ENCODE assay signal across 16 cellular contexts in the genomic region with DNA sequence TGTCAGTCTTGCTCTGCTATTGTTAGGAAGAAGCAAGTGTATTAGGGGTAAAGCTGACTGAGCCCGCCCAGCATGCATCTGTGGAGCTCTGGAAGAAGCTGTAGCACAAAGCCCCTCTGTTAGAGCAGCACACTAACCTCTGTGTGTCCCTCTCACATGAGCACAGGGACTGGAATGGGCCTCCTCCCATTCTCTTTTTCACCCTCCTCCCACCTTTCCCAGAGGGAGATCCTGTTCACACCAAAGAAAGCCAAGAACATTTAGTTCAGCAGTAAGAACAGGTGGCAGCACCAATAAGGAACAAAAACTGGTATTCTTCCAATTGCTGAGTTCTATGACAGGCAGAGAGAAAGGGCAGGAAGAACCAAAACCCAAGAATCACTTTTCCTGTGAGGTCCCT. TPM values are rescaled to one million over a fixed set of nuclear protein-coding genes. Genes with fewer than 3 reads are reported as not detected.
DNase-seq lines count a peak whose midpoint lies in the region; ATAC-seq, FAIRE-seq and TF ChIP-seq lines count a peak whose summit lies in the region.
"Had no signal": no experiment of that assay in that cellular context is flagged by ENCODE, and none has a peak within 500 bp of the region (broad histone marks: within the 10 kb centered on the region; RNA-seq: fewer than 3 reads in every experiment).

No MANE protein-coding gene starts in this region.

- intact Hi-C loops in right cardiac atrium (cut with DNase I), result no loop called here
- intact Hi-C loops in psoas muscle (cut with DNase I), result loop anchor here in 1 of 2 donors (5.0 kb wide), 1 partner anchor 89 kb away; a partner anchor contains a TSS
- intact Hi-C loops in activated T-helper 1 cell treated with anti-CD3 and anti-CD28 coated beads, Interleukin-12 subunit alpha, Interleukin-12 subunit beta, Interleukin-2, Interleukin-4 antibody, amounts not matched to agents 30 ng/mL and 10 ng/mL and 1 ng/mL, durations not matched to agents 14 hours and 24 hours and 36 hours (cut with micrococcal nuclease), result no loop called here

- H3K9me3 ChIP-seq in right cardiac atrium (ENCODE audit: control insufficient read depth, low read length), result no peaks in the 10 kb centered on the region
- no peaks in the 10 kb centered on the region for H3K9me3 ChIP-seq in psoas muscle
- H3K9me3 ChIP-seq: HAP-1 had no signal

- H3K36me3 Mint-ChIP-seq in GM23338 (ENCODE audit: low read depth) (peaks cover 2% of the 10 kb centered on the region; the same call in 1 of the 3 replicates), brain (peaks cover 14% of the 10 kb centered on the region)
- H3K36me3 Mint-ChIP-seq in activated T-helper 1 cell treated with anti-CD3 and anti-CD28 coated beads, Interleukin-12 subunit alpha, Interleukin-12 subunit beta, Interleukin-2, Interleukin-4 antibody, amounts not matched to agents 30 ng/mL and 10 ng/mL and 1 ng/mL, durations not matched to agents 14 hours and 24 hours and 36 hours (ENCODE audit: low read depth), result no peaks in the 10 kb centered on the region
- H3K36me3 Mint-ChIP-seq: CD4-positive, CD25-positive, alpha-beta regulatory T cell had no signal

- H3F3A ChIP-seq in GM23338 (replicated peaks; ENCODE audit: low read depth), result no peaks in the 10 kb centered on the region

- WGBS in right cardiac atrium, result 71% methylated on average over 1 of the region's 1 CpG
- WGBS in psoas muscle, 3 donors, result 19 to 50% (median 32%) methylated on average over 1 of the region's 1 CpG

- H4K20me1 ChIP-seq in GM23338 (replicated peaks; ENCODE audit: insufficient read depth), result no peaks in the 10 kb centered on the region

- no peaks in the 10 kb centered on the region for H3K27me3 ChIP-seq in GM23338 (ENCODE audit: insufficient read depth)
- H3K27me3 ChIP-seq in right cardiac atrium (ENCODE audit: control insufficient read depth, insufficient read depth), result no peaks in the 10 kb centered on the region
- no peaks in the 10 kb centered on the region for H3K27me3 ChIP-seq in psoas muscle (ENCODE audit: insufficient read depth in 3 of 3, low read length in 2 of 3)

- DNase-seq in GM23338 (ENCODE audit: low spot score) (peak; percentile 6), right cardiac atrium (no peak), psoas muscle (peak in 1 of 2 donors; percentile 64), HTR-8/SVneo (ENCODE audit: insufficient read length, low spot score) (no peak), A172 (ENCODE audit: low spot score) (no peak)
- DNase-seq in activated T-helper 1 cell treated with anti-CD3 and anti-CD28 coated beads, Interleukin-12 subunit alpha, Interleukin-12 subunit beta, Interleukin-2, Interleukin-4 antibody, amounts not matched to agents 30 ng/mL and 10 ng/mL and 1 ng/mL, durations not matched to agents 14 hours and 24 hours and 36 hours (ENCODE audit: low spot score), result no peak
- DNase-seq: activated B cell treated with CpG ODN at 0.5 μM for 24 hours; activated T-cell treated with anti-CD3 and anti-CD28 coated beads, Interleukin-2, amount 50 U/mL, for 72 hours; CD4-positive, CD25-positive, alpha-beta regulatory T cell; NCI-H510A had no signal

- ATAC-seq in GM23338 (peak; percentile 69), right cardiac atrium (peak; percentile 76 to 80), psoas muscle (peak; percentile 90 to 94 (median 92)), HG02763 (IDR thresholded peaks at IDR 0.05; ENCODE audit: unreplicated experiment) (no peak)
- ATAC-seq: activated T-cell treated with anti-CD3 and anti-CD28 coated beads, Interleukin-2, amount 50 U/mL, for 72 hours; left lobe of liver had no signal

- H3K79me2 ChIP-seq in GM23338 (replicated peaks; ENCODE audit: insufficient read depth), result no peaks in the 10 kb centered on the region

- H3K36me3 ChIP-seq in GM23338 (ENCODE audit: insufficient read depth) (no peaks in the 10 kb centered on the region), psoas muscle (ENCODE audit: insufficient read depth in 1 of 2, low read depth in 1 of 2) (peaks cover 0 to 1% of the 10 kb centered on the region in 2 donors)
- H3K36me3 ChIP-seq: HAP-1 had no signal

- no peaks in the 10 kb centered on the region for H3K27me3 Mint-ChIP-seq in GM23338 (ENCODE audit: insufficient read depth, low read depth, poor library complexity)
- H3K27me3 Mint-ChIP-seq in brain, result no peaks in the 10 kb centered on the region
- peaks cover 2% of the 10 kb centered on the region for H3K27me3 Mint-ChIP-seq in activated T-helper 1 cell treated with anti-CD3 and anti-CD28 coated beads, Interleukin-12 subunit alpha, Interleukin-12 subunit beta, Interleukin-2, Interleukin-4 antibody, amounts not matched to agents 30 ng/mL and 10 ng/mL and 1 ng/mL, durations not matched to agents 14 hours and 24 hours and 36 hours (ENCODE audit: insufficient read depth)
- H3K27me3 Mint-ChIP-seq: activated B cell treated with CpG ODN at 0.5 μM for 24 hours; CD4-positive, CD25-positive, alpha-beta regulatory T cell had no signal

- no peak overlapping the region for H3K27ac ChIP-seq in GM23338 (ENCODE audit: low read depth)
- no peak overlapping the region for H3K27ac ChIP-seq in right cardiac atrium (ENCODE audit: low read length)
- peak overlapping the region; percentile 88 for H3K27ac ChIP-seq in psoas muscle

- TF ChIP-seq CTCF in GM23338 (conservative IDR thresholded peaks at IDR 0.05; ENCODE audit: low read depth in 2 of 2) (no peak), brain (conservative IDR thresholded peaks at IDR 0.05) (no peak), psoas muscle (IDR thresholded peaks at IDR 0.05) (no peak)

- no peaks in the 10 kb centered on the region for H3K9me3 Mint-ChIP-seq in GM23338
- peaks cover 0 to 4% (median 0%) of the 10 kb centered on the region in 5 experiments for H3K9me3 Mint-ChIP-seq in brain
- no peaks in the 10 kb centered on the region for H3K9me3 Mint-ChIP-seq in activated T-helper 1 cell treated with anti-CD3 and anti-CD28 coated beads, Interleukin-12 subunit alpha, Interleukin-12 subunit beta, Interleukin-2, Interleukin-4 antibody, amounts not matched to agents 30 ng/mL and 10 ng/mL and 1 ng/mL, durations not matched to agents 14 hours and 24 hours and 36 hours
- H3K9me3 Mint-ChIP-seq: activated B cell treated with CpG ODN at 0.5 μM for 24 hours; activated T-cell treated with anti-CD3 and anti-CD28 coated beads, Interleukin-2, amount 50 U/mL, for 72 hours; CD4-positive, CD25-positive, alpha-beta regulatory T cell had no signal

- H3K4me1 ChIP-seq in GM23338 (ENCODE audit: insufficient read depth) (no peaks in the 10 kb centered on the region), right cardiac atrium (ENCODE audit: control insufficient read depth, insufficient read depth, low read length) (peaks cover 2% of the 10 kb centered on the region), psoas muscle (peaks cover 67% of the 10 kb centered on the region)
- H3K4me1 ChIP-seq: HAP-1 had no signal

- H3K4me3 Mint-ChIP-seq in GM23338 (no peak overlapping the region), brain (peak overlapping the region in 3 of 5 experiments; percentile 52 to 64 (median 58))
- H3K4me3 Mint-ChIP-seq in activated T-helper 1 cell treated with anti-CD3 and anti-CD28 coated beads, Interleukin-12 subunit alpha, Interleukin-12 subunit beta, Interleukin-2, Interleukin-4 antibody, amounts not matched to agents 30 ng/mL and 10 ng/mL and 1 ng/mL, durations not matched to agents 14 hours and 24 hours and 36 hours, result no peak overlapping the region
- H3K4me3 Mint-ChIP-seq: activated B cell treated with CpG ODN at 0.5 μM for 24 hours; activated T-cell treated with anti-CD3 and anti-CD28 coated beads, Interleukin-2, amount 50 U/mL, for 72 hours; CD4-positive, CD25-positive, alpha-beta regulatory T cell had no signal

- no peak overlapping the region for H3K4me2 ChIP-seq in GM23338

- H3K27ac Mint-ChIP-seq in GM23338 (0 out of 2 replicates have a peak overlapping the region, but pooled peaks have one; percentile 13), brain (peak overlapping the region; percentile 65 to 97 (median 93))
- no peak overlapping the region for H3K27ac Mint-ChIP-seq in activated T-helper 1 cell treated with anti-CD3 and anti-CD28 coated beads, Interleukin-12 subunit alpha, Interleukin-12 subunit beta, Interleukin-2, Interleukin-4 antibody, amounts not matched to agents 30 ng/mL and 10 ng/mL and 1 ng/mL, durations not matched to agents 14 hours and 24 hours and 36 hours
- H3K27ac Mint-ChIP-seq: activated B cell treated with CpG ODN at 0.5 μM for 24 hours; activated T-cell treated with anti-CD3 and anti-CD28 coated beads, Interleukin-2, amount 50 U/mL, for 72 hours; CD4-positive, CD25-positive, alpha-beta regulatory T cell had no signal

- H3K4me1 Mint-ChIP-seq in GM23338 (no peaks in the 10 kb centered on the region), brain (peaks cover 43% of the 10 kb centered on the region)
- H3K4me1 Mint-ChIP-seq in activated T-helper 1 cell treated with anti-CD3 and anti-CD28 coated beads, Interleukin-12 subunit alpha, Interleukin-12 subunit beta, Interleukin-2, Interleukin-4 antibody, amounts not matched to agents 30 ng/mL and 10 ng/mL and 1 ng/mL, durations not matched to agents 14 hours and 24 hours and 36 hours (ENCODE audit: low read depth), result no peaks in the 10 kb centered on the region
- H3K4me1 Mint-ChIP-seq: activated B cell treated with CpG ODN at 0.5 μM for 24 hours; CD4-positive, CD25-positive, alpha-beta regulatory T cell had no signal

- FAIRE-seq in HTR-8/SVneo (lab: Jason Lieb, UNC), result no peak
- FAIRE-seq: bronchial epithelial cell had no signal

- no peaks in the 10 kb centered on the region for H3K9me2 ChIP-seq in GM23338 (ENCODE audit: insufficient read depth)

- no peak overlapping the region for H3K4me3 ChIP-seq in GM23338
- H3K4me3 ChIP-seq in right cardiac atrium (ENCODE audit: low read length), result no peak overlapping the region
- peak overlapping the region; percentile 54 for H3K4me3 ChIP-seq in psoas muscle
- H3K4me3 ChIP-seq: HAP-1, skin epidermis had no signal

- H2AFZ ChIP-seq in GM23338, result no peak overlapping the region

RNA-seq across cellular contexts. Expression of a gene that starts 37.8 kb away (rescaled TPM):
- 27.4 and 29.2 TPM in 2 replicates for total RNA-seq in GM23338 (2014; rRNA removed; shearing (Covaris generic))
- 12.8 and 15.1 TPM in 2 replicates for polyA plus RNA-seq in GM23338 (2016; fragmentation: Nextera tagmentation; extraction: Ambion mirVana)
- 49.6 TPM for polyA plus RNA-seq in brain (ENCODE audit: insufficient read depth, low read depth, low replicate concordance)
- total RNA-seq in right cardiac atrium, result 10 to 100 TPM; 23.5 to 65.6 (median 24.0) TPM
- 7.5 TPM for polyA plus RNA-seq in right cardiac atrium
- total RNA-seq in psoas muscle, result 100 to 1,000 TPM in 2 of 4 donors, 10 to 100 TPM in 2; 47.7 to 216 (median 110) TPM
- polyA plus RNA-seq in psoas muscle, result 10 to 100 TPM; 32.6 to 94.3 (median 65.9) TPM
- 8.6 and 9.7 TPM in 2 replicates for total RNA-seq in activated T-helper 1 cell treated with anti-CD3 and anti-CD28 coated beads, Interleukin-12 subunit alpha, Interleukin-12 subunit beta, Interleukin-2, Interleukin-4 antibody, amounts not matched to agents 30 ng/mL and 10 ng/mL and 1 ng/mL, durations not matched to agents 14 hours and 24 hours and 36 hours
- total RNA-seq in A172 (2014; rRNA removed; shearing (Covaris generic)), result 28.7 and 32.3 TPM in 2 replicates

RNA-seq across cellular contexts. Expression of a gene that starts 57.5 kb away (rescaled TPM):
- total RNA-seq in GM23338 (2014; rRNA removed; shearing (Covaris generic)), result 38.5 and 42.9 TPM in 2 replicates
- polyA plus RNA-seq in GM23338 (2016; fragmentation: Nextera tagmentation; extraction: Ambion mirVana) (17.9 and 18.3 TPM in 2 replicates), brain (ENCODE audit: insufficient read depth, low read depth, low replicate concordance) (62.6 TPM), right cardiac atrium (34.5 TPM), psoas muscle (100 to 1,000 TPM in 1 of 3 donors, 10 to 100 TPM in 2; 52.2 to 162 (median 94.2) TPM)
- total RNA-seq in right cardiac atrium (10 to 100 TPM; 50.3 to 61.3 (median 57.1) TPM), psoas muscle (100 to 1,000 TPM in 3 of 4 donors, 10 to 100 TPM in 1; 92.3 to 177 (median 138) TPM)
- 43.6 and 43.9 TPM in 2 replicates for total RNA-seq in activated T-helper 1 cell treated with anti-CD3 and anti-CD28 coated beads, Interleukin-12 subunit alpha, Interleukin-12 subunit beta, Interleukin-2, Interleukin-4 antibody, amounts not matched to agents 30 ng/mL and 10 ng/mL and 1 ng/mL, durations not matched to agents 14 hours and 24 hours and 36 hours
- 17.2 and 17.6 TPM in 2 replicates for total RNA-seq in A172 (2014; rRNA removed; shearing (Covaris generic))

Comparison
In these comparisons a context has a peak if more than half of its experiments do, and no peak if none do; other contexts are left out.
1. H3K4me3 Mint-ChIP-seq: peak in brain (3 of 5); none in GM23338 (single experiment) and activated T-helper 1 cell treated with anti-CD3 and anti-CD28 coated beads, Interleukin-12 subunit alpha, Interleukin-12 subunit beta, Interleukin-2, Interleukin-4 antibody, amounts not matched to agents 30 ng/mL and 10 ng/mL and 1 ng/mL, durations not matched to agents 14 hours and 24 hours and 36 hours (single experiment).